8 cellular contexts compared by ENCODE assay signal in genomic region chr6:126339796-126340750, GRCh38. TPM values are rescaled to one million over a fixed set of nuclear protein-coding genes. Genes with fewer than 3 reads are reported as not detected.
A peak's percentile ranks its signal among the peaks of the same experiment; 100 is the strongest.
DNase-seq lines count a peak whose midpoint lies in the region; ATAC-seq and TF ChIP-seq lines count a peak whose summit lies in the region.

Gene CENPW (plus strand): TSS chr6:126340115. CDS start chr6:126340274, 159 bp downstream.

- H3K4me3 ChIP-seq in KMS-11 (IDR thresholded peaks at IDR 0.05; ENCODE audit: insufficient read depth, low read depth, low read length) (no peak within 1 kb of the TSS), Peyer's patch (peak within 1 kb of the TSS; percentile 49 to 69 (median 59))

- TF ChIP-seq CTCF in KMS-11 (conservative IDR thresholded peaks at IDR 0.05; ENCODE audit: low read depth, low read length) = no peak
- no peak for TF ChIP-seq CTCF in Peyer's patch (IDR thresholded peaks at IDR 0.05)

- H3K36me3 ChIP-seq in KMS-11 (ENCODE audit: insufficient read depth) = no peaks in the 10 kb centered on the region
- no peaks in the 10 kb centered on the region for H3K36me3 ChIP-seq in Peyer's patch

- peak within 1 kb of the TSS; percentile 92 for H3K4me2 ChIP-seq in KMS-11

- peak within 1 kb of the TSS; percentile 81 for H3K9ac ChIP-seq in KMS-11

- no peak within 1 kb of the TSS for H3K4me3 Mint-ChIP-seq in activated T-cell treated with anti-CD3 and anti-CD28 coated beads, Interleukin-2, amount 50 U/mL, for 4 hours
- H3K4me3 Mint-ChIP-seq in naive B cell = no peak within 1 kb of the TSS
- H3K4me3 Mint-ChIP-seq in stimulated activated effector memory CD8-positive, alpha-beta T cell treated with anti-CD3 and anti-CD28 coated beads, Interleukin-12 subunit alpha, Interleukin-12 subunit beta, amount 100 ng/mL, for 72 hours = no peak within 1 kb of the TSS

- no peaks in the 10 kb centered on the region for H3K9me3 Mint-ChIP-seq in activated T-cell treated with anti-CD3 and anti-CD28 coated beads, Interleukin-2, amount 50 U/mL, for 4 hours
- no peaks in the 10 kb centered on the region for H3K9me3 Mint-ChIP-seq in naive B cell
- no peaks in the 10 kb centered on the region for H3K9me3 Mint-ChIP-seq in stimulated activated effector memory CD8-positive, alpha-beta T cell treated with anti-CD3 and anti-CD28 coated beads, Interleukin-12 subunit alpha, Interleukin-12 subunit beta, amount 100 ng/mL, for 72 hours

- ATAC-seq in GM21825 (IDR thresholded peaks at IDR 0.05; ENCODE audit: unreplicated experiment) (peak; percentile 94), naive B cell (ENCODE audit: low read depth in 2 of 2) (peak; percentile 93 to 94)
- peak; percentile 87 to 92 for ATAC-seq in activated T-cell treated with anti-CD3 and anti-CD28 coated beads, Interleukin-2, amount 50 U/mL, for 4 hours
- peak; percentile 92 for ATAC-seq in stimulated activated effector memory CD8-positive, alpha-beta T cell treated with anti-CD3 and anti-CD28 coated beads, Interleukin-12 subunit alpha, Interleukin-12 subunit beta, amount 100 ng/mL, for 72 hours

- no peaks in the 10 kb centered on the region for H3K9me3 ChIP-seq in Peyer's patch

- DNase-seq in Daoy (ENCODE audit: low read depth) (peak; percentile 92), Peyer's patch (peak; percentile 78 to 98 (median 95)), fibroblast of gingiva (ENCODE audit: low read depth) (peak; percentile 55), naive B cell (peak; percentile 87)
- DNase-seq in activated T-cell treated with anti-CD3 and anti-CD28 coated beads, Interleukin-2, amount 50 U/mL, for 4 hours = peak; percentile 91
- DNase-seq in stimulated activated effector memory CD8-positive, alpha-beta T cell treated with anti-CD3 and anti-CD28 coated beads, Interleukin-12 subunit alpha, Interleukin-12 subunit beta, amount 100 ng/mL, for 72 hours (ENCODE audit: low spot score in 2 of 2) = peak; percentile 84 to 96

- H3K36me3 Mint-ChIP-seq in activated T-cell treated with anti-CD3 and anti-CD28 coated beads, Interleukin-2, amount 50 U/mL, for 4 hours (ENCODE audit: insufficient read depth) = no peaks in the 10 kb centered on the region
- no peaks in the 10 kb centered on the region for H3K36me3 Mint-ChIP-seq in naive B cell
- no peaks in the 10 kb centered on the region for H3K36me3 Mint-ChIP-seq in stimulated activated effector memory CD8-positive, alpha-beta T cell treated with anti-CD3 and anti-CD28 coated beads, Interleukin-12 subunit alpha, Interleukin-12 subunit beta, amount 100 ng/mL, for 72 hours

- peak in 1 of 2 donors; percentile 9 for TF ChIP-seq POLR2A in Peyer's patch (IDR thresholded peaks at IDR 0.05)

- H3K79me2 ChIP-seq in KMS-11 (ENCODE audit: insufficient read depth, low read depth) = peaks cover 25% of the 10 kb centered on the region

- H4K20me1 ChIP-seq in KMS-11 (ENCODE audit: insufficient read depth) = no peaks in the 10 kb centered on the region

- no peaks in the 10 kb centered on the region for H3K27me3 Mint-ChIP-seq in activated T-cell treated with anti-CD3 and anti-CD28 coated beads, Interleukin-2, amount 50 U/mL, for 4 hours (ENCODE audit: low read depth)
- no peaks in the 10 kb centered on the region for H3K27me3 Mint-ChIP-seq in naive B cell

- H3K27ac ChIP-seq in KMS-11 (peak within 1 kb of the TSS; percentile 82), Peyer's patch (peak within 1 kb of the TSS in 3 of 4 donors; percentile 15 to 37 (median 28))

- H3K4me1 ChIP-seq in KMS-11 (ENCODE audit: low read depth, poor library complexity, severe bottlenecking) (peaks cover 12% of the 10 kb centered on the region), Peyer's patch (peaks cover 0 to 14% (median 1%) of the 10 kb centered on the region in 4 donors)

- H2AFZ ChIP-seq in KMS-11 (ENCODE audit: low read depth) = peak within 1 kb of the TSS; percentile 85

- no peak within 1 kb of the TSS for H3K27ac Mint-ChIP-seq in naive B cell
- no peak within 1 kb of the TSS for H3K27ac Mint-ChIP-seq in stimulated activated effector memory CD8-positive, alpha-beta T cell treated with anti-CD3 and anti-CD28 coated beads, Interleukin-12 subunit alpha, Interleukin-12 subunit beta, amount 100 ng/mL, for 72 hours

- H3K27me3 ChIP-seq in KMS-11 (ENCODE audit: insufficient read depth, low read depth) (no peaks in the 10 kb centered on the region), Peyer's patch (no peaks in the 10 kb centered on the region)

- peaks cover 9% of the 10 kb centered on the region for H3K4me1 Mint-ChIP-seq in activated T-cell treated with anti-CD3 and anti-CD28 coated beads, Interleukin-2, amount 50 U/mL, for 4 hours (ENCODE audit: low read depth)
- H3K4me1 Mint-ChIP-seq in naive B cell = peaks cover 0 to 5% (median 5%) of the 10 kb centered on the region in 3 donors
- peaks cover 12% of the 10 kb centered on the region for H3K4me1 Mint-ChIP-seq in stimulated activated effector memory CD8-positive, alpha-beta T cell treated with anti-CD3 and anti-CD28 coated beads, Interleukin-12 subunit alpha, Interleukin-12 subunit beta, amount 100 ng/mL, for 72 hours

RNA-seq across cellular contexts. Expression of gene CENPW, which starts in this region (rescaled TPM):
- total RNA-seq in Daoy (2014; rRNA removed; shearing (Covaris generic)) = 76.2 and 80.8 TPM in 2 replicates
- total RNA-seq in Peyer's patch = 1 to 10 TPM in 1 of 4 donors, not detected in 3; 3.3 TPM
- 10 to 100 TPM; 22.4 to 36.5 (median 27.4) TPM for total RNA-seq in activated T-cell treated with anti-CD3 and anti-CD28 coated beads, Interleukin-2, amount 50 U/mL, for 4 hours
- 10 to 100 TPM in 1 of 6 donors, 1 to 10 TPM in 5; 2.3 to 10.6 (median 5.1) TPM for polyA plus RNA-seq in naive B cell (ENCODE audit: low read depth in 6 of 6)

Comparison
In these comparisons a context has a peak if more than half of its experiments do, and no peak if none do; other contexts are left out.
1. RNA of gene CENPW (total RNA-seq): 76.2 to 80.8 TPM in Daoy and 22.4 to 36.5 TPM in activated T-cell treated with anti-CD3 and anti-CD28 coated beads, Interleukin-2, amount 50 U/mL, for 4 hours; 3.3 TPM in Peyer's patch; every median in the first group is over 4 times any median in the second.
2. Peak in every context shown above with its lines, with median percentiles within 50 percentile points of each other: DNase-seq and ATAC-seq.